In the genomic region with DNA sequence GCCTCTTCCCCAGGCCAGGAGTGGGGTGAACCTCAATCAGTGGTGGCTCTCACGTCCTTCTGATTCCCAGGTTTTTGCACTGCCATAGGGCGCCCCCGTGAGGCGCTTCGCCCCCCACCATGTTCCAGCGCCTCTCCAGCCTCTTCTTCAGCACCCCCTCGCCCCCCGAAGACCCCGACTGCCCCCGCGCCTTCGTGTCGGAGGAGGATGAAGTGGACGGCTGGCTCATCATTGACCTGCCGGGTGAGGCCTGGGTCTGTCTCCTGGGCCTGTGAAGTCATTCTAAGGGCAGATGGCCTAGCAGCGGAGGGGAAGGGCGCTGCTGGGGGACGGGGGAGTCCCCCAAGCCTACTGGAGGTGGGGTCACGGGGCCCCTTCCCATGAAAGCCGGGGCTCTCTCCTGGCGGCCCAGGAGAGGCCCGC, we compare ENCODE assay signal across 9 cellular contexts. TPM values are rescaled to one million over a fixed set of nuclear protein-coding genes. Genes with fewer than 3 reads are reported as not detected.
DNase-seq lines count a peak whose midpoint lies in the region; ATAC-seq, FAIRE-seq and TF ChIP-seq lines count a peak whose summit lies in the region.
"Had no signal": no experiment of that assay in that cellular context is flagged by ENCODE, and none has a peak within 500 bp of the region (broad histone marks: within the 10 kb centered on the region; RNA-seq: fewer than 3 reads in every experiment).

No MANE protein-coding gene starts in this region.

- peaks cover 21 to 30% of the 10 kb centered on the region in 2 experiments for H3K4me1 Mint-ChIP-seq in H9
- H3K4me1 Mint-ChIP-seq in activated CD8-positive, alpha-beta memory T cell treated with anti-CD3 and anti-CD28 coated beads, Interleukin-2, amount 10 ng/mL, durations not matched to agents 7 days and 5 days: peaks cover 25% of the 10 kb centered on the region

- H3K4me2 ChIP-seq in H9 (ENCODE audit: insufficient read depth, insufficient read length, low read length): peak overlapping the region; percentile 62

- no peak overlapping the region for H3K4ac ChIP-seq in H9 (ENCODE audit: low read depth, low read length)

- no peak overlapping the region for H2BK15ac ChIP-seq in H9 (ENCODE audit: low read depth, low read length)

- H4K8ac ChIP-seq in H9 (replicated peaks; ENCODE audit: insufficient read length, low read depth, low read length): no peak overlapping the region

- peaks cover 10 to 20% of the 10 kb centered on the region in 2 donors for H3K36me3 ChIP-seq in muscle layer of duodenum (ENCODE audit: control insufficient read depth in 1 of 2, insufficient read depth in 2 of 2, low read length in 2 of 2)
- H3K36me3 ChIP-seq in stomach: peaks cover under 1 to 10% (median 6%) of the 10 kb centered on the region in 4 donors

- H4K5ac ChIP-seq in H9 (ENCODE audit: insufficient read length, low read depth, low read length): no peak overlapping the region

- peaks cover 22% of the 10 kb centered on the region for H3K23me2 ChIP-seq in H9 (ENCODE audit: insufficient read length, low read depth, low read length, poor library complexity, severe bottlenecking)

- peak; percentile 7 for ATAC-seq in activated CD8-positive, alpha-beta memory T cell treated with anti-CD3 and anti-CD28 coated beads, Interleukin-2, amount 10 ng/mL, durations not matched to agents 7 days and 5 days

- DNase-seq in EL (peak; percentile 57), H9 (peak; percentile 64), NCI-H2196 treated with DMSO at 0.1 percent for 48 hours (lab: John Stamatoyannopoulos, UW; ENCODE audit: unreplicated experiment) (peak; percentile 16), epithelial cell of proximal tubule (ENCODE audit: low read depth) (no peak), stomach (peak; percentile 48), GM12891 (ENCODE audit: insufficient read length, low spot score) (no peak)
- peak; percentile 72 for DNase-seq in activated CD8-positive, alpha-beta memory T cell treated with anti-CD3 and anti-CD28 coated beads, Interleukin-2, amount 10 ng/mL, durations not matched to agents 7 days and 5 days

- CTCF ChIA-PET in activated CD8-positive, alpha-beta memory T cell treated with anti-CD3 and anti-CD28 coated beads, Interleukin-2, amount 10 ng/mL, durations not matched to agents 7 days and 5 days (lab: Charles Lee): interaction anchor here (1.0 to 4.9 kb wide), 6 partner anchors 11 to 396 kb away, joined by 5 to 43 read pairs (median 10); partner anchors contain the start of genes DYNLRB1 and MAP1LC3A

- TF ChIP-seq POLR2A in stomach (IDR thresholded peaks at IDR 0.05) (no peak), GM12891 (IDR thresholded peaks at IDR 0.05; ENCODE audit: low read depth, low read length) (no peak)

- H4K20me1 ChIP-seq in H9 (ENCODE audit: control insufficient read depth, insufficient read depth, insufficient read length): no peaks in the 10 kb centered on the region

- H3T11ph ChIP-seq in H9 (ENCODE audit: low read length): no peak overlapping the region

- peak overlapping the region; percentile 79 to 88 for H3K4me3 Mint-ChIP-seq in H9
- peak overlapping the region; percentile 75 for H3K4me3 Mint-ChIP-seq in activated CD8-positive, alpha-beta memory T cell treated with anti-CD3 and anti-CD28 coated beads, Interleukin-2, amount 10 ng/mL, durations not matched to agents 7 days and 5 days

- no peak overlapping the region for H4K91ac ChIP-seq in H9 (ENCODE audit: insufficient read length, low read depth, low read length)

- no peaks in the 10 kb centered on the region for H3K79me2 ChIP-seq in H9 (ENCODE audit: insufficient read depth, low read length)

- no peak overlapping the region for H3K23ac ChIP-seq in H9 (ENCODE audit: insufficient read length, low read depth, low read length)

- TF ChIP-seq EP300 in stomach (IDR thresholded peaks at IDR 0.05): no peak

- no peaks in the 10 kb centered on the region for H3K9me3 Mint-ChIP-seq in H9
- no peaks in the 10 kb centered on the region for H3K9me3 Mint-ChIP-seq in activated CD8-positive, alpha-beta memory T cell treated with anti-CD3 and anti-CD28 coated beads, Interleukin-2, amount 10 ng/mL, durations not matched to agents 7 days and 5 days (ENCODE audit: low read depth)

- H3K9me3 ChIP-seq in H9 (ENCODE audit: control insufficient read depth, low read depth, low read length): no peaks in the 10 kb centered on the region
- H3K9me3 ChIP-seq in muscle layer of duodenum (ENCODE audit: control insufficient read depth in 1 of 2, low read length in 2 of 2): no peaks in the 10 kb centered on the region
- H3K9me3 ChIP-seq in stomach: no peaks in the 10 kb centered on the region

- peaks cover 0 to 6% (median 0%) of the 10 kb centered on the region in 3 experiments; a peak in 2 of 7 replicates for H3K36me3 Mint-ChIP-seq in H9 (ENCODE audit: insufficient read depth in 1 of 3, low read depth in 3 of 3)
- peaks cover 5% of the 10 kb centered on the region for H3K36me3 Mint-ChIP-seq in activated CD8-positive, alpha-beta memory T cell treated with anti-CD3 and anti-CD28 coated beads, Interleukin-2, amount 10 ng/mL, durations not matched to agents 7 days and 5 days

- intact Hi-C loops in stomach (cut with DNase I; ENCODE audit: low total_unique reads): no loop called here

- H3K14ac ChIP-seq in H9 (ENCODE audit: insufficient read depth, low read length): no peak overlapping the region

- FAIRE-seq in GM12891 (lab: Jason Lieb, UNC): no peak
- FAIRE-seq: endometrium had no signal

- WGBS in H9 (ENCODE audit: extremely low coverage, insufficient read length, low lambda C conversion rate): no CpG with 5 or more reads among the region's 22 CpGs
- WGBS in stomach, 5 donors: 8 to 13% (median 10%) methylated on average over 10 to 22 of the region's 22 CpGs

- H2BK5ac ChIP-seq in H9 (ENCODE audit: insufficient read length, low read length): no peak overlapping the region

- no peak overlapping the region for H2BK12ac ChIP-seq in H9 (ENCODE audit: insufficient read length, low read depth, low read length)

- H2AFZ ChIP-seq in H9 (ENCODE audit: low read length): no peak overlapping the region

- no peak overlapping the region for H2AK5ac ChIP-seq in H9 (ENCODE audit: insufficient read length, low read length)

- no peaks in the 10 kb centered on the region for H3K79me1 ChIP-seq in H9 (ENCODE audit: insufficient read depth, low read depth, low read length, poor library complexity, severe bottlenecking)

- no peak overlapping the region for H3K18ac ChIP-seq in H9 (ENCODE audit: insufficient read length, low read depth, low read length)

- H3K27ac ChIP-seq in H9 (ENCODE audit: insufficient read length, low read depth, low read length) (no peak overlapping the region), muscle layer of duodenum (ENCODE audit: low read length) (no peak overlapping the region), stomach (peak overlapping the region; percentile 84 to 100 (median 91))

- H3K4me3 ChIP-seq in epithelial cell of proximal tubule (ENCODE audit: low read depth, low read length): peak overlapping the region; percentile 66
- peak overlapping the region; percentile 53 to 77 for H3K4me3 ChIP-seq in muscle layer of duodenum (ENCODE audit: low read depth in 1 of 2, low read length in 2 of 2)
- peak overlapping the region; percentile 57 to 82 (median 66) for H3K4me3 ChIP-seq in stomach

- H3K27ac Mint-ChIP-seq in H9: no peak overlapping the region
- peak overlapping the region; percentile 61 for H3K27ac Mint-ChIP-seq in activated CD8-positive, alpha-beta memory T cell treated with anti-CD3 and anti-CD28 coated beads, Interleukin-2, amount 10 ng/mL, durations not matched to agents 7 days and 5 days

- peaks cover 9% of the 10 kb centered on the region; the same call in 1 of the 2 replicates for H3K27me3 ChIP-seq in H9 (ENCODE audit: insufficient read depth, low read length)
- no peaks in the 10 kb centered on the region for H3K27me3 ChIP-seq in muscle layer of duodenum (ENCODE audit: low read depth, low read length)
- H3K27me3 ChIP-seq in stomach: no peaks in the 10 kb centered on the region

- no peak overlapping the region for H2BK120ac ChIP-seq in H9 (ENCODE audit: low read depth, low read length, poor library complexity, severe bottlenecking)

- no peak overlapping the region for H2BK20ac ChIP-seq in H9 (ENCODE audit: low read depth, low read length, poor library complexity, severe bottlenecking)

- no peak overlapping the region for H3K9ac ChIP-seq in H9 (ENCODE audit: extremely low read depth, insufficient read length, low read length)

- H3K56ac ChIP-seq in H9 (ENCODE audit: insufficient read length, low read depth, low read length): no peak overlapping the region

- H3K4me1 ChIP-seq in H9 (ENCODE audit: insufficient read depth, low read length): no peaks in the 10 kb centered on the region
- peaks cover 17 to 42% of the 10 kb centered on the region in 2 donors for H3K4me1 ChIP-seq in muscle layer of duodenum (ENCODE audit: control insufficient read depth in 1 of 2, insufficient read depth in 2 of 2, low read length in 2 of 2)
- H3K4me1 ChIP-seq in stomach: peaks cover 26 to 74% (median 45%) of the 10 kb centered on the region in 4 donors

- H3K27me3 Mint-ChIP-seq in H9 (ENCODE audit: low read depth): peaks cover 51% of the 10 kb centered on the region
- H3K27me3 Mint-ChIP-seq in activated CD8-positive, alpha-beta memory T cell treated with anti-CD3 and anti-CD28 coated beads, Interleukin-2, amount 10 ng/mL, durations not matched to agents 7 days and 5 days: peaks cover 7% of the 10 kb centered on the region

- TF ChIP-seq CTCF in H9 (conservative IDR thresholded peaks at IDR 0.05) (peak; percentile 77), epithelial cell of proximal tubule (conservative IDR thresholded peaks at IDR 0.05; ENCODE audit: low read depth, low read length) (peak; percentile 48), stomach (IDR thresholded peaks at IDR 0.05) (peak in 4 of 7 experiments; percentile 11 to 60 (median 29))

TF ChIP-seq in GM12891, 5 proteins besides CTCF, POLR2A, EP300 and RAD21:
- no peak for TF ChIP-seq POU2F2 (IDR thresholded peaks at IDR 0.05; ENCODE audit: low read depth, low read length)
TF ChIP-seq in GM12891: peak in this region for 0.

RNA-seq across cellular contexts. Expression of gene TP53INP2, which starts 4.5 kb away (rescaled TPM):
- 8.0 TPM in 2 replicates for total RNA-seq in H9 (2021)
- total RNA-seq in activated CD8-positive, alpha-beta memory T cell treated with anti-CD3 and anti-CD28 coated beads, Interleukin-2, amount 10 ng/mL, durations not matched to agents 7 days and 5 days: 1 to 10 TPM; 1.4 to 2.4 TPM
- 3.3 and 4.3 TPM in 2 replicates for total RNA-seq in epithelial cell of proximal tubule
- 10 to 100 TPM in 4 of 5 donors, 1 to 10 TPM in 1; 8.4 to 63.1 (median 28.0) TPM for total RNA-seq in stomach
- 10 to 100 TPM; 11.6 to 28.0 (median 25.0) TPM for polyA plus RNA-seq in stomach
- 7.6 TPM for polyA plus RNA-seq in GM12891 (2012; ENCODE audit: low read depth, missing spikeins)

RNA-seq across cellular contexts. Expression of gene PIGU, which starts 31.7 kb away (rescaled TPM):
- total RNA-seq in H9 (2021): 32.8 and 35.6 TPM in 2 replicates
- 10 to 100 TPM; 20.5 to 20.7 TPM for total RNA-seq in activated CD8-positive, alpha-beta memory T cell treated with anti-CD3 and anti-CD28 coated beads, Interleukin-2, amount 10 ng/mL, durations not matched to agents 7 days and 5 days
- 29.4 and 30.2 TPM in 2 replicates for total RNA-seq in epithelial cell of proximal tubule
- 10 to 100 TPM in 2 of 5 donors, 1 to 10 TPM in 2, under 1 TPM in 1; 0.45 to 15.6 (median 9.7) TPM for total RNA-seq in stomach
- 10 to 100 TPM in 2 of 3 donors, 1 to 10 TPM in 1; 7.0 to 21.3 (median 10.9) TPM for polyA plus RNA-seq in stomach
- polyA plus RNA-seq in GM12891 (2012; ENCODE audit: low read depth, missing spikeins): 13.6 TPM

Comparison
In these comparisons a context has a peak if more than half of its experiments do, and no peak if none do; other contexts are left out.
1. DNase-seq: peak in EL (single experiment), H9 (single experiment), NCI-H2196 treated with DMSO at 0.1 percent for 48 hours (single experiment), activated CD8-positive, alpha-beta memory T cell treated with anti-CD3 and anti-CD28 coated beads, Interleukin-2, amount 10 ng/mL, durations not matched to agents 7 days and 5 days (single experiment) and stomach (single experiment); none in epithelial cell of proximal tubule (single experiment) and GM12891 (single experiment).
2. H3K27ac ChIP-seq: peak in stomach (5 of 5); none in H9 (single experiment) and muscle layer of duodenum (single experiment).
3. Peak in every context shown above with its lines, with median percentiles within 50 percentile points of each other: CTCF ChIP-seq and H3K4me3 ChIP-seq.